Comparison of ENCODE assay signal across 10 cellular contexts in the genomic region with DNA sequence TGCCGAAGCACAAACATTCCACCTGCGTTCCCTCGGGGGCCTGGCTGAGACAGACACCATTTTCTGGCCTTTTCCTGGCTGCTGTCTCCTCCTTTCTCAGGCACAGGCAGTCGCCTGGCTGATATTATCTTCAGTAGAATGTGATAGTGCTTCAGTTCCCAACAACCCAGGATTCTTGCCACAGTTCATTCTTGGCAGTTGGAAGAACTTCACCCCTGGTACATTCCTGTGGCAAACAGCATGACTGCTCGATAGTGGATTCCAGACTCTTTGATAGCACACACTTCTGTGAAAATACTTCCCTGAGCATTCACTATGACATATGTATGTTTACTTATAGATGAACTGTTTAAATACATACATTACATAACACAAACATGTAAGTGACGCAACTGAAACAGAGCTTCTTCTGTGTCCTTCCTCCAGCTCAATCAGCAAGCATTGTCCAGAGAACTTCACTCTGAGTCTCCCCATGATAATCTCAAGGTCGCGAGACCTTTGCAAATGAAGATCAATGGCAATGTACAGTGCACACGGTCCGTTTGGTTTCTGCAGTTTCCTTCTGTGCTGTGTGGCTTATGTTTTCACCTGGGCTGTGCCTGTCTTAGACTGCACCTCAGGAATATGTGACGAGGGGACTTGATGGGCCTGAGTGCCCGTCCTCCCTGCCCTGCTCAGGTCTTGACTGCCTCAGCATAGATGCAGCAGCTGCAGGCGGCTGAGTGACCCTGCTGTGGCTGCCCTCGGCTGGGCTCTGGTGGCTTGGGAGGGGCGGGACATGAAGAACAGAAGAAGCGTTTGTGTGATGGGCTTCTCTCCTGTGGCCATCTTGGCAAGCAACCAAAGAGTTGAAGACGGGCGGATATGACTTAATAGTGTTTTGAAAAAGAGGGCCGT. TPM values are rescaled to one million over a fixed set of nuclear protein-coding genes. Genes with fewer than 3 reads are reported as not detected.
DNase-seq lines count a peak whose midpoint lies in the region; ATAC-seq and TF ChIP-seq lines count a peak whose summit lies in the region.
"Had no signal": no experiment of that assay in that cellular context is flagged by ENCODE, and none has a peak within 500 bp of the region (broad histone marks: within the 10 kb centered on the region; RNA-seq: fewer than 3 reads in every experiment).

No MANE protein-coding gene starts in this region.

- peaks cover 0 to 5% (median 0%) of the 10 kb centered on the region in 7 donors for H3K27me3 ChIP-seq in heart right ventricle

- H3K4me1 ChIP-seq in heart right ventricle = peaks cover 4 to 44% (median 32%) of the 10 kb centered on the region in 9 donors

- H3K27ac ChIP-seq in angular gyrus (ENCODE audit: low read depth, low read length) (peak overlapping the region; percentile 87), heart right ventricle (peak overlapping the region; percentile 25 to 80 (median 67))

- H3K27ac Mint-ChIP-seq in immature natural killer cell = no peak overlapping the region

- 40 to 41% methylated on average over 19 of the region's 19 CpGs for WGBS in heart right ventricle, 2 donors

- H3K9me3 ChIP-seq in heart right ventricle = no peaks in the 10 kb centered on the region

- TF ChIP-seq CTCF in heart right ventricle (IDR thresholded peaks at IDR 0.05) = no peak

- H3K4me3 ChIP-seq in heart right ventricle = no peak overlapping the region

- ATAC-seq in heart right ventricle (peak; percentile 50 to 85 (median 67)), sciatic nerve (peak; percentile 92), HG02610 (IDR thresholded peaks at IDR 0.05; ENCODE audit: unreplicated experiment) (no peak), GM19397 (IDR thresholded peaks at IDR 0.05; ENCODE audit: unreplicated experiment) (no peak)

- no peak overlapping the region for H3K4me3 Mint-ChIP-seq in immature natural killer cell
- H3K4me3 Mint-ChIP-seq: central memory CD8-positive, alpha-beta T cell had no signal

- peaks cover 0 to 2% (median 0%) of the 10 kb centered on the region in 3 donors for H3K27me3 Mint-ChIP-seq in immature natural killer cell (ENCODE audit: low read depth in 3 of 3)

- intact Hi-C loops in heart right ventricle (cut with DNase I) (no loop called here), sciatic nerve (cut with DNase I) (no loop called here)

- H3K36me3 Mint-ChIP-seq in immature natural killer cell = no peaks in the 10 kb centered on the region

- H3K36me3 ChIP-seq in heart right ventricle = no peaks in the 10 kb centered on the region

- DNase-seq in ELR (ENCODE audit: low read depth) (peak; percentile 64), heart right ventricle (peak; percentile 70 to 87), sciatic nerve (ENCODE audit: low spot score) (peak; percentile 86), immature natural killer cell (no peak), DMS114 treated with DMSO at 0.1 percent for 48 hours (lab: John Stamatoyannopoulos, UW; ENCODE audit: unreplicated experiment) (no peak)
- DNase-seq: retina had no signal

- H3K4me1 Mint-ChIP-seq in immature natural killer cell = no peaks in the 10 kb centered on the region
- H3K4me1 Mint-ChIP-seq: central memory CD8-positive, alpha-beta T cell had no signal

- H3K9me3 Mint-ChIP-seq in immature natural killer cell = no peaks in the 10 kb centered on the region
- H3K9me3 Mint-ChIP-seq: central memory CD8-positive, alpha-beta T cell had no signal

RNA-seq across cellular contexts. Expression of a gene that starts 7.5 kb away (rescaled TPM):
- total RNA-seq in heart right ventricle = 1 to 10 TPM in 2 of 10 donors, under 1 TPM in 8; 0.23 to 2.7 (median 0.53) TPM
- polyA plus RNA-seq in heart right ventricle = under 1 TPM in 1 of 2 donors, not detected in 1; 0.30 TPM
- 0.45 TPM for total RNA-seq in sciatic nerve
- not detected for polyA plus RNA-seq in immature natural killer cell

RNA-seq across cellular contexts. Expression of a gene that starts 16.4 kb away (rescaled TPM):
- total RNA-seq in heart right ventricle (1 to 10 TPM in 2 of 10 donors, under 1 TPM in 8; 0.34 to 2.4 (median 0.59) TPM), sciatic nerve (7.6 TPM)
- polyA plus RNA-seq in heart right ventricle (1 to 10 TPM; 2.3 to 2.9 TPM), immature natural killer cell (under 1 TPM in 2 of 3 donors, not detected in 1; 0.69 to 0.87 TPM)

RNA-seq across cellular contexts. Expression of a gene that starts 50.0 kb away (rescaled TPM):
- total RNA-seq in heart right ventricle (10 to 100 TPM in 1 of 10 donors, 1 to 10 TPM in 9; 4.9 to 10.6 (median 6.3) TPM), sciatic nerve (24.0 TPM)
- polyA plus RNA-seq in heart right ventricle (1 to 10 TPM in 1 of 2 donors, under 1 TPM in 1; 0.93 to 1.8 TPM), immature natural killer cell (under 1 TPM in 2 of 3 donors, not detected in 1; 0.17 to 0.77 TPM)

Comparison
In these comparisons a context has a peak if more than half of its experiments do, and no peak if none do; other contexts are left out.
1. DNase-seq: peak in ELR (single experiment), heart right ventricle (2 of 2) and sciatic nerve (single experiment); none in immature natural killer cell (0 of 3) and DMS114 treated with DMSO at 0.1 percent for 48 hours (single experiment).
2. ATAC-seq: peak in heart right ventricle (8 of 8) and sciatic nerve (single experiment); none in HG02610 (single experiment) and GM19397 (single experiment).